In the genomic region with DNA sequence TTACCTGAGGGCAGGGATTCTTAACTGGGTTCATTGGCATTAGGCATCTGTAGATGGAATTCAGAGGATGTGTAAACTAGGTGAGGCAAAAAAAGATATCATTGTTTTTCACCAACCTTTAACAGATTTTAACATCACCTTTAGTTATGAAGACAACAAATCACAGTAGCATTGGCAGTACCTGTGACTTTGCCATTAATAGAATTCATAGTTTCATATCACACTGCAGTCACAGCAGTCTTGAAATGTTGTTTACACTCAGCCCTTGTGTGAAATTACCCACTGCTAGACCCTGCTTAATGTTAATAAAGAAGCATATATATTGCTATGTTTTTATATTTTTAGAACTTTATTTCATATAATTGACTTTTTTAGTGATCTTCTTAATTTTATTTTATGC, we compare ENCODE assay signal across 1 cellular context.
TF ChIP-seq lines count a peak whose summit lies in the region.

No MANE protein-coding gene starts in this region.

TF ChIP-seq in GM12878, 131 proteins besides CTCF, POLR2A, EP300 and RAD21:
- TF ChIP-seq ZNF24 (IDR thresholded peaks at IDR 0.05) = no peak
- no peak for TF ChIP-seq ETV6 (conservative IDR thresholded peaks at IDR 0.05 in 1 of 2, IDR thresholded peaks at IDR 0.05 in 1 of 2; ENCODE audit: borderline replicate concordance in 1 of 2, low read depth in 1 of 2)
- no peak for TF ChIP-seq CBX3 (IDR thresholded peaks at IDR 0.05; ENCODE audit: borderline replicate concordance, low read depth)
- no peak for TF ChIP-seq CEBPZ (IDR thresholded peaks at IDR 0.05; ENCODE audit: low read depth, low read length)
- no peak for TF ChIP-seq BRCA1 (IDR thresholded peaks at IDR 0.05; ENCODE audit: low read depth, low read length)
- TF ChIP-seq MXI1 (IDR thresholded peaks at IDR 0.05; ENCODE audit: low read depth, low read length) = no peak
- TF ChIP-seq CREB1 (IDR thresholded peaks at IDR 0.05; ENCODE audit: low read depth) = no peak
- peak in 1 of 2 experiments; percentile 22; a peak in 1 of 4 replicates for TF ChIP-seq BHLHE40 (IDR thresholded peaks at IDR 0.05; ENCODE audit: borderline replicate concordance in 1 of 2, low read depth in 2 of 2, low read length in 1 of 2)
- peak; percentile 29; the same call in 1 of the 2 replicates for TF ChIP-seq MTA2 (IDR thresholded peaks at IDR 0.05; ENCODE audit: low read depth)
- 0 out of 2 replicates have a peak, but pooled peaks have one; percentile 22 for TF ChIP-seq PAX8 (IDR thresholded peaks at IDR 0.05)
- TF ChIP-seq SUZ12 (IDR thresholded peaks at IDR 0.05; ENCODE audit: unreplicated experiment) = no peak
- no peak for TF ChIP-seq CHD2 (IDR thresholded peaks at IDR 0.05; ENCODE audit: borderline replicate concordance, low read depth, low read length)
- TF ChIP-seq, protein P1, sequence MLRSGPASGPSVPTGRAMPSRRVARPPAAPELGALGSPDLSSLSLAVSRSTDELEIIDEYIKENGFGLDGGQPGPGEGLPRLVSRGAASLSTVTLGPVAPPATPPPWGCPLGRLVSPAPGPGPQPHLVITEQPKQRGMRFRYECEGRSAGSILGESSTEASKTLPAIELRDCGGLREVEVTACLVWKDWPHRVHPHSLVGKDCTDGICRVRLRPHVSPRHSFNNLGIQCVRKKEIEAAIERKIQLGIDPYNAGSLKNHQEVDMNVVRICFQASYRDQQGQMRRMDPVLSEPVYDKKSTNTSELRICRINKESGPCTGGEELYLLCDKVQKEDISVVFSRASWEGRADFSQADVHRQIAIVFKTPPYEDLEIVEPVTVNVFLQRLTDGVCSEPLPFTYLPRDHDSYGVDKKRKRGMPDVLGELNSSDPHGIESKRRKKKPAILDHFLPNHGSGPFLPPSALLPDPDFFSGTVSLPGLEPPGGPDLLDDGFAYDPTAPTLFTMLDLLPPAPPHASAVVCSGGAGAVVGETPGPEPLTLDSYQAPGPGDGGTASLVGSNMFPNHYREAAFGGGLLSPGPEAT (IDR thresholded peaks at IDR 0.05; ENCODE audit: low read depth) = no peak
- no peak for TF ChIP-seq ZNF207 (IDR thresholded peaks at IDR 0.05; ENCODE audit: borderline replicate concordance)
- TF ChIP-seq SIX5 (IDR thresholded peaks at IDR 0.05; ENCODE audit: low read depth, low read length, severe bottlenecking) = no peak
- no peak for TF ChIP-seq RUNX3 (IDR thresholded peaks at IDR 0.05; ENCODE audit: low read length)
- TF ChIP-seq ATF7 (IDR thresholded peaks at IDR 0.05; ENCODE audit: low read depth) = peak; percentile 40; the same call in 1 of the 2 replicates
- peak; percentile 73 for TF ChIP-seq MEF2B (IDR thresholded peaks at IDR 0.05; ENCODE audit: partially characterized antibody, poor library complexity, severe bottlenecking)
